Comparison of ENCODE assay signal across 37 cellular contexts in the genomic region with DNA sequence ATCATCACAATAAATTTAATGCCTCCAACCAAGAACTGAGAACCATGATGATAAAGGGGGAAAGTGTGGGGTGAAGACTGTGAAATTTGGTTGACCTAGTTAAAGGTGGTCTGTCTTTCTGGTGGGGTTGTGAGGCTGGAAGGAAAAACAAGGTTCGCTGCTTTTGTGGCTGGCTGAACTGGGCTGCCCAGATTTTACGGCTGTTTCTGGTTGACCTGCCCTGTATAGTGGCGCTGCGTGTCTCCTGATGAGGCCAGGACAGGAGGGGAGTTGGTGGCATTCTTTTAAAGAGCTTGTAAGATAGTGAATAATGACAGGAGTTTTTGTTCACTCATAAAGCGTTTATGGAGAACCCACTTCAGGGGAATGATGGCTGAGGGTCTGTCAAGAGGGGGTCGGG.
"Had no signal": no experiment of that assay in that cellular context is flagged by ENCODE, and none has a peak within 500 bp of the region (broad histone marks: within the 10 kb centered on the region; RNA-seq: fewer than 3 reads in every experiment).

No MANE protein-coding gene starts in this region.

- H3K27ac ChIP-seq: adrenal gland, breast epithelium, cardiac muscle cell, colonic mucosa, epithelial cell of prostate, esophagus squamous epithelium, gastroesophageal sphincter had no signal

- H3K27me3 Mint-ChIP-seq: activated CD4-positive, alpha-beta T cell treated with anti-CD3 and anti-CD28 coated beads, Interleukin-2, amount 10 ng/mL, durations not matched to agents 24 days and 14 days had no signal

- H3K4me1 Mint-ChIP-seq: activated CD4-positive, alpha-beta T cell treated with anti-CD3 and anti-CD28 coated beads for 36 hours; activated CD4-positive, alpha-beta T cell treated with anti-CD3 and anti-CD28 coated beads, Interleukin-2, amount 10 ng/mL, durations not matched to agents 24 days and 14 days; activated CD8-positive, alpha-beta memory T cell treated with anti-CD3 and anti-CD28 coated beads, Interleukin-2, amount 10 ng/mL, durations not matched to agents 7 days and 5 days; activated naive CD4-positive, alpha-beta T cell treated with anti-CD3 and anti-CD28 coated beads, Interleukin-2, amount 50 U/mL, for 24 hours; activated naive CD8-positive, alpha-beta T cell treated with anti-CD3 and anti-CD28 coated beads for 36 hours; activated naive CD8-positive, alpha-beta T cell treated with anti-CD3 and anti-CD28 coated beads, Interleukin-2, amount 50 U/mL, for 24 hours; brain had no signal

- FAIRE-seq: endometrium, endothelial cell of umbilical vein had no signal

- H3K36me3 Mint-ChIP-seq: activated CD8-positive, alpha-beta memory T cell treated with anti-CD3 and anti-CD28 coated beads, Interleukin-2, amount 10 ng/mL, durations not matched to agents 7 days and 5 days had no signal

- H3K4me3 ChIP-seq: adrenal gland, breast epithelium, cardiac muscle cell, colonic mucosa, esophagus squamous epithelium, gastroesophageal sphincter had no signal

- H3K27me3 ChIP-seq: breast epithelium, cardiac muscle cell, colonic mucosa, gastroesophageal sphincter had no signal

- ATAC-seq: activated CD4-positive, alpha-beta T cell treated with anti-CD3 and anti-CD28 coated beads for 36 hours; activated CD8-positive, alpha-beta memory T cell treated with anti-CD3 and anti-CD28 coated beads, Interleukin-2, amount 10 ng/mL, durations not matched to agents 7 days and 5 days; activated CD8-positive, alpha-beta T cell treated with anti-CD3 and anti-CD28 coated beads, Interleukin-2, amount 10 ng/mL, durations not matched to agents 7 days and 5 days; activated naive CD8-positive, alpha-beta T cell treated with anti-CD3 and anti-CD28 coated beads, Interleukin-2, amount 50 U/mL, for 24 hours; gastroesophageal sphincter; T-helper 17 cell had no signal

- H3K9me3 ChIP-seq: adrenal gland, breast epithelium, colonic mucosa had no signal

- H3K4me1 ChIP-seq: adrenal gland, breast epithelium, colonic mucosa, esophagus squamous epithelium, gastroesophageal sphincter had no signal

- H3K4me3 Mint-ChIP-seq: activated CD4-positive, alpha-beta memory T cell treated with anti-CD3 and anti-CD28 coated beads for 36 hours; activated CD4-positive, alpha-beta T cell treated with anti-CD3 and anti-CD28 coated beads for 36 hours; activated CD4-positive, alpha-beta T cell treated with anti-CD3 and anti-CD28 coated beads, Interleukin-2, amount 10 ng/mL, durations not matched to agents 24 days and 14 days; activated CD8-positive, alpha-beta memory T cell treated with anti-CD3 and anti-CD28 coated beads, Interleukin-2, amount 10 ng/mL, durations not matched to agents 7 days and 5 days; activated CD8-positive, alpha-beta T cell treated with anti-CD3 and anti-CD28 coated beads, Interleukin-2, amount 10 ng/mL, durations not matched to agents 7 days and 5 days; activated naive CD4-positive, alpha-beta T cell treated with anti-CD3 and anti-CD28 coated beads for 36 hours; activated naive CD4-positive, alpha-beta T cell treated with anti-CD3 and anti-CD28 coated beads, Interleukin-2, amount 50 U/mL, for 24 hours; activated naive CD8-positive, alpha-beta T cell treated with anti-CD3 and anti-CD28 coated beads for 36 hours; activated naive CD8-positive, alpha-beta T cell treated with anti-CD3 and anti-CD28 coated beads, Interleukin-2, amount 50 U/mL, for 24 hours; activated T-helper 1 cell treated with anti-CD3 and anti-CD28 coated beads, Interleukin-12 subunit alpha, Interleukin-12 subunit beta, Interleukin-2, Interleukin-4 antibody, amounts not matched to agents 30 ng/mL and 10 ng/mL and 1 ng/mL, durations not matched to agents 14 hours and 24 hours and 36 hours; brain; T-helper 17 cell; T-helper 2 cell treated with Interferon-gamma antibody and Interleukin-4, amounts not matched to agents 5 μg/mL and 100 μg/mL, for 36 hours had no signal

- H3K36me3 ChIP-seq: adrenal gland, breast epithelium, cardiac muscle cell, colonic mucosa, esophagus squamous epithelium, gastroesophageal sphincter had no signal

- H3K27ac Mint-ChIP-seq: activated CD4-positive, alpha-beta memory T cell treated with anti-CD3 and anti-CD28 coated beads for 36 hours; activated CD4-positive, alpha-beta T cell treated with anti-CD3 and anti-CD28 coated beads for 36 hours; activated CD4-positive, alpha-beta T cell treated with anti-CD3 and anti-CD28 coated beads, Interleukin-2, amount 10 ng/mL, durations not matched to agents 24 days and 14 days; activated CD8-positive, alpha-beta memory T cell treated with anti-CD3 and anti-CD28 coated beads, Interleukin-2, amount 10 ng/mL, durations not matched to agents 7 days and 5 days; activated CD8-positive, alpha-beta T cell treated with anti-CD3 and anti-CD28 coated beads, Interleukin-2, amount 10 ng/mL, durations not matched to agents 7 days and 5 days; activated naive CD4-positive, alpha-beta T cell treated with anti-CD3 and anti-CD28 coated beads for 36 hours; activated naive CD4-positive, alpha-beta T cell treated with anti-CD3 and anti-CD28 coated beads, Interleukin-2, amount 50 U/mL, for 24 hours; activated naive CD8-positive, alpha-beta T cell treated with anti-CD3 and anti-CD28 coated beads for 36 hours; activated naive CD8-positive, alpha-beta T cell treated with anti-CD3 and anti-CD28 coated beads, Interleukin-2, amount 50 U/mL, for 24 hours; activated T-helper 1 cell treated with anti-CD3 and anti-CD28 coated beads, Interleukin-12 subunit alpha, Interleukin-12 subunit beta, Interleukin-2, Interleukin-4 antibody, amounts not matched to agents 30 ng/mL and 10 ng/mL and 1 ng/mL, durations not matched to agents 14 hours and 24 hours and 36 hours; activated T-helper 2 cell treated with anti-CD3 and anti-CD28 coated beads, Interferon-gamma antibody, Interleukin-2, Interleukin-4, amounts not matched to agents 10 μg/mL and 5 μg/mL and 100 μg/mL, durations not matched to agents 14 hours and 24 hours and 36 hours; T-helper 17 cell; T-helper 2 cell treated with Interferon-gamma antibody and Interleukin-4, amounts not matched to agents 5 μg/mL and 100 μg/mL, for 36 hours had no signal

- DNase-seq: activated CD4-positive, alpha-beta memory T cell treated with anti-CD3 and anti-CD28 coated beads for 36 hours; activated CD4-positive, alpha-beta T cell treated with anti-CD3 and anti-CD28 coated beads for 36 hours; activated CD4-positive, alpha-beta T cell treated with anti-CD3 and anti-CD28 coated beads, Interleukin-2, amount 10 ng/mL, durations not matched to agents 24 days and 14 days; activated CD4-positive, CD25-positive, alpha-beta regulatory T cell; activated CD4-positive, CD25-positive, alpha-beta regulatory T cell treated with anti-CD3 and anti-CD28 coated beads, Interleukin-2, amount 50 U/mL, for 72 hours; activated CD8-positive, alpha-beta memory T cell treated with anti-CD3 and anti-CD28 coated beads, Interleukin-2, amount 10 ng/mL, durations not matched to agents 7 days and 5 days; activated CD8-positive, alpha-beta memory T cell treated with anti-CD3 and anti-CD28 coated beads, Interleukin-2, amount 50 U/mL, for 4 hours; activated CD8-positive, alpha-beta T cell treated with anti-CD3 and anti-CD28 coated beads, Interleukin-2, amount 10 ng/mL, durations not matched to agents 7 days and 5 days; activated effector memory CD4-positive, alpha-beta T cell treated with anti-CD3 and anti-CD28 coated beads, Interleukin-2, amount 50 U/mL, for 16 hours; activated naive CD4-positive, alpha-beta T cell treated with anti-CD3 and anti-CD28 coated beads for 36 hours; activated naive CD8-positive, alpha-beta T cell treated with anti-CD3 and anti-CD28 coated beads for 36 hours; activated naive CD8-positive, alpha-beta T cell treated with anti-CD3 and anti-CD28 coated beads, Interleukin-2, amount 50 U/mL, for 24 hours; activated T-cell treated with anti-CD3 and anti-CD28 coated beads, Interleukin-2, amount 50 U/mL, for 1 hour; activated T-cell treated with anti-CD3 and anti-CD28 coated beads, Interleukin-2, amount 50 U/mL, for 48 hours; adrenal gland; amygdala; aorta; central memory CD4-positive, alpha-beta T cell; cerebellar nuclear complex; colonic mucosa; effector CD8-positive, alpha-beta T cell; esophagus squamous epithelium; foreskin melanocyte; T-helper 1 cell; T-helper 17 cell; T1000 had no signal
